In genomic region chr7:69668339-69668738, GRCh38 we compare ENCODE assay signal across 28 cellular contexts.
"Had no signal": no experiment of that assay in that cellular context is flagged by ENCODE, and none has a peak within 500 bp of the region (broad histone marks: within the 10 kb centered on the region; RNA-seq: fewer than 3 reads in every experiment).

No MANE protein-coding gene starts in this region.

- H3K27me3 ChIP-seq: colonic mucosa, gastrocnemius medialis, heart left ventricle, hepatocyte, ovary, sigmoid colon, suprapubic skin, transverse colon, upper lobe of right lung, uterus had no signal

- H3K4me1 ChIP-seq: colonic mucosa, psoas muscle, upper lobe of right lung had no signal

- H3K4me2 ChIP-seq: hepatocyte had no signal

- DNase-seq: colonic mucosa; effector CD8-positive, alpha-beta T cell; endodermal cell; foreskin fibroblast; gastrocnemius medialis; heart left ventricle; kidney; mesenchymal stem cell; midbrain; naive thymus-derived CD8-positive, alpha-beta T cell; nephron progenitor cell; occipital lobe; ovary; posterior cingulate gyrus; psoas muscle; right cardiac atrium; sigmoid colon; stimulated activated CD4-positive, alpha-beta T cell treated with anti-CD3 and anti-CD28 coated beads, Interleukin-2, amount 100 ng/mL, for 24 hours; stimulated activated CD4-positive, alpha-beta T cell treated with anti-CD3 and anti-CD28 coated beads, Interleukin-4, amount 100 ng/mL, for 24 hours; transverse colon; upper lobe of right lung; uterus had no signal

- H3K4me3 ChIP-seq: colonic mucosa, gastrocnemius medialis, heart left ventricle, hepatocyte, lung, ovary, psoas muscle, sigmoid colon, suprapubic skin, transverse colon, upper lobe of right lung, uterus had no signal

- ATAC-seq: gastrocnemius medialis; heart left ventricle; left lobe of liver; naive thymus-derived CD8-positive, alpha-beta T cell; psoas muscle; right cardiac atrium; stimulated activated memory B cell treated with anti-CD40 and anti-IgM and Interleukin-4, amounts not matched to agents 10 μg/mL and 1 μg/mL and 100 μg/mL, for 72 hours; upper lobe of right lung had no signal

- H3K27ac ChIP-seq: colonic mucosa, epithelial cell of prostate, gastrocnemius medialis, heart left ventricle, hepatocyte, ovary, psoas muscle, sigmoid colon, suprapubic skin, transverse colon, upper lobe of right lung, uterus had no signal

- H3K9me3 ChIP-seq: colonic mucosa, gastrocnemius medialis, heart left ventricle, ovary, psoas muscle, sigmoid colon, suprapubic skin, transverse colon, upper lobe of right lung, uterus had no signal

- H3K36me3 ChIP-seq: colonic mucosa, gastrocnemius medialis, heart left ventricle, ovary, sigmoid colon, suprapubic skin, transverse colon, upper lobe of right lung, uterus had no signal

- FAIRE-seq: kidney had no signal

- H2AFZ ChIP-seq: hepatocyte had no signal
